ENCODE assay signal across 1 cellular context in genomic region chr7:831596-832291, GRCh38.
TF ChIP-seq lines count a peak whose summit lies in the region.

No MANE protein-coding gene starts in this region.

TF ChIP-seq in K562, 482 proteins besides CTCF, POLR2A, EP300 and RAD21 (continued from another document):
- TF ChIP-seq, protein P1, sequence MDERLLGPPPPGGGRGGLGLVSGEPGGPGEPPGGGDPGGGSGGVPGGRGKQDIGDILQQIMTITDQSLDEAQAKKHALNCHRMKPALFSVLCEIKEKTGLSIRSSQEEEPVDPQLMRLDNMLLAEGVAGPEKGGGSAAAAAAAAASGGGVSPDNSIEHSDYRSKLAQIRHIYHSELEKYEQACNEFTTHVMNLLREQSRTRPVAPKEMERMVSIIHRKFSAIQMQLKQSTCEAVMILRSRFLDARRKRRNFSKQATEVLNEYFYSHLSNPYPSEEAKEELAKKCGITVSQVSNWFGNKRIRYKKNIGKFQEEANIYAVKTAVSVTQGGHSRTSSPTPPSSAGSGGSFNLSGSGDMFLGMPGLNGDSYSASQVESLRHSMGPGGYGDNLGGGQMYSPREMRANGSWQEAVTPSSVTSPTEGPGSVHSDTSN (CRISPR knock-in tag; IDR thresholded peaks at IDR 0.05; ENCODE audit: low read depth), result peak; percentile 24; the same call in 1 of the 2 replicates
- TF ChIP-seq, protein P1 (tag; conservative IDR thresholded peaks at IDR 0.05; ENCODE audit: low read depth), result peak; percentile 96
- TF ChIP-seq MAFG (tag; conservative IDR thresholded peaks at IDR 0.05) (peak; percentile 56), NEUROD1 (IDR thresholded peaks at IDR 0.05; ENCODE audit: borderline replicate concordance, low read depth, low read length, partially characterized antibody) (peak; percentile 36), YY1 (IDR thresholded peaks at IDR 0.05; ENCODE audit: borderline replicate concordance in 1 of 3, control insufficient read depth in 1 of 3, extremely low read depth in 1 of 3, insufficient read depth in 3 of 3, insufficient read length in 1 of 3, insufficient replicate concordance in 2 of 3, low read depth in 1 of 3, low read length in 2 of 3) (no peak), DPF2 (IDR thresholded peaks at IDR 0.05) (peak; percentile 94), NBN (IDR thresholded peaks at IDR 0.05; ENCODE audit: low read depth) (0 out of 2 replicates have a peak, but pooled peaks have one; percentile 55), NFATC3 (IDR thresholded peaks at IDR 0.05) (peak; percentile 99), ADNP (tag; IDR thresholded peaks at IDR 0.05) (peak; percentile 71; the same call in 1 of the 2 replicates), ZNF785 (CRISPR knock-in tag; IDR thresholded peaks at IDR 0.05) (no peak), JUND (IDR thresholded peaks at IDR 0.05; ENCODE audit: borderline replicate concordance, low read depth, low read length) (peak; percentile 100), JUND (tag; IDR thresholded peaks at IDR 0.05; ENCODE audit: borderline replicate concordance, low read depth, low read length) (peak; percentile 100), JUN (IDR thresholded peaks at IDR 0.05; ENCODE audit: borderline replicate concordance, low read depth, low read length) (peak; percentile 96), JUN (CRISPR knock-in tag; IDR thresholded peaks at IDR 0.05; ENCODE audit: borderline replicate concordance) (no peak), ZNF695 (CRISPR knock-in tag; IDR thresholded peaks at IDR 0.05) (no peak), CEBPG (CRISPR knock-in tag; IDR thresholded peaks at IDR 0.05) (no peak; the same call in 1 of the 2 replicates), CEBPG (tag; conservative IDR thresholded peaks at IDR 0.05 in 1 of 2, IDR thresholded peaks at IDR 0.05 in 1 of 2) (peak in 1 of 2 experiments; percentile 62; a peak in 2 of 4 replicates), SAFB2 (IDR thresholded peaks at IDR 0.05; ENCODE audit: borderline replicate concordance, low read depth, low read length, severe bottlenecking) (no peak), KLF1 (tag; IDR thresholded peaks at IDR 0.05) (no peak), ATF1 (CRISPR knock-in tag; IDR thresholded peaks at IDR 0.05) (no peak), ATF1 (tag; IDR thresholded peaks at IDR 0.05) (0 out of 2 replicates have a peak, but pooled peaks have one; percentile 28), MEF2A (IDR thresholded peaks at IDR 0.05; ENCODE audit: control insufficient read depth, low read depth, low read length) (peak; percentile 97), GABPA (tag; conservative IDR thresholded peaks at IDR 0.05; ENCODE audit: low read depth) (no peak; the same call in 1 of the 2 replicates), CBFA2T3 (IDR thresholded peaks at IDR 0.05) (no peak), PHTF2 (CRISPR knock-in tag; IDR thresholded peaks at IDR 0.05) (no peak), GTF2E2 (tag; IDR thresholded peaks at IDR 0.05) (no peak), MYC (IDR thresholded peaks at IDR 0.05; ENCODE audit: low read depth, low read length) (0 out of 2 replicates have a peak, but pooled peaks have one; percentile 46), MYC (CRISPR knock-in tag; IDR thresholded peaks at IDR 0.05; ENCODE audit: borderline replicate concordance, low read depth) (no peak), DIDO1 (tag; IDR thresholded peaks at IDR 0.05; ENCODE audit: low read depth) (no peak), JUNB (CRISPR knock-in tag; conservative IDR thresholded peaks at IDR 0.05) (peak; percentile 93), TEAD4 (IDR thresholded peaks at IDR 0.05; ENCODE audit: low read length) (peak; percentile 51), TEAD4 (CRISPR knock-in tag; IDR thresholded peaks at IDR 0.05; ENCODE audit: borderline replicate concordance) (no peak), STAT5B (CRISPR knock-in tag; IDR thresholded peaks at IDR 0.05) (no peak), TBL1XR1 (IDR thresholded peaks at IDR 0.05; ENCODE audit: low read length in 2 of 2) (peak in 1 of 2 experiments; percentile 36; a peak in 1 of 4 replicates), NFE2 (IDR thresholded peaks at IDR 0.05; ENCODE audit: low read depth) (peak; percentile 54; the same call in 1 of the 2 replicates), ZNF175 (CRISPR knock-in tag; IDR thresholded peaks at IDR 0.05; ENCODE audit: low read depth) (peak; percentile 29; the same call in 1 of the 2 replicates), SMARCA4 (IDR thresholded peaks at IDR 0.05) (peak; percentile 96), MEIS2 (IDR thresholded peaks at IDR 0.05; ENCODE audit: partially characterized antibody) (peak; percentile 99), EP400 (IDR thresholded peaks at IDR 0.05) (peak; percentile 53; the same call in 1 of the 2 replicates), ZNF584 (CRISPR knock-in tag; IDR thresholded peaks at IDR 0.05; ENCODE audit: low read depth) (0 out of 2 replicates have a peak, but pooled peaks have one; percentile 46), MEF2D (tag; conservative IDR thresholded peaks at IDR 0.05; ENCODE audit: low read depth) (peak; percentile 97), NCOR1 (IDR thresholded peaks at IDR 0.05) (peak; percentile 46; the same call in 1 of the 2 replicates), L3MBTL2 (IDR thresholded peaks at IDR 0.05) (0 out of 2 replicates have a peak, but pooled peaks have one; percentile 40), ZNF274 (IDR thresholded peaks at IDR 0.05; ENCODE audit: borderline replicate concordance, low read depth, low read length) (no peak), LEF1 (IDR thresholded peaks at IDR 0.05) (peak; percentile 86), MXI1 (IDR thresholded peaks at IDR 0.05; ENCODE audit: low read depth, low read length) (no peak), FOSL1 (tag; conservative IDR thresholded peaks at IDR 0.05) (peak; percentile 99), BHLHE40 (IDR thresholded peaks at IDR 0.05; ENCODE audit: low read length) (peak; percentile 65; the same call in 1 of the 2 replicates), POLR2G (IDR thresholded peaks at IDR 0.05; ENCODE audit: low read depth, low read length) (no peak), HNRNPLL (IDR thresholded peaks at IDR 0.05; ENCODE audit: low read depth, low read length, poor library complexity, severe bottlenecking) (no peak), PHB2 (IDR thresholded peaks at IDR 0.05; ENCODE audit: low read depth) (no peak), SMARCC2 (IDR thresholded peaks at IDR 0.05; ENCODE audit: low read depth) (peak; percentile 93), NR1H2 (CRISPR knock-in tag; IDR thresholded peaks at IDR 0.05) (no peak), ZC3H11A (IDR thresholded peaks at IDR 0.05; ENCODE audit: low read depth, low read length) (no peak), MAFK (IDR thresholded peaks at IDR 0.05; ENCODE audit: low read length) (0 out of 2 replicates have a peak, but pooled peaks have one; percentile 6)
- TF ChIP-seq, protein P2, sequence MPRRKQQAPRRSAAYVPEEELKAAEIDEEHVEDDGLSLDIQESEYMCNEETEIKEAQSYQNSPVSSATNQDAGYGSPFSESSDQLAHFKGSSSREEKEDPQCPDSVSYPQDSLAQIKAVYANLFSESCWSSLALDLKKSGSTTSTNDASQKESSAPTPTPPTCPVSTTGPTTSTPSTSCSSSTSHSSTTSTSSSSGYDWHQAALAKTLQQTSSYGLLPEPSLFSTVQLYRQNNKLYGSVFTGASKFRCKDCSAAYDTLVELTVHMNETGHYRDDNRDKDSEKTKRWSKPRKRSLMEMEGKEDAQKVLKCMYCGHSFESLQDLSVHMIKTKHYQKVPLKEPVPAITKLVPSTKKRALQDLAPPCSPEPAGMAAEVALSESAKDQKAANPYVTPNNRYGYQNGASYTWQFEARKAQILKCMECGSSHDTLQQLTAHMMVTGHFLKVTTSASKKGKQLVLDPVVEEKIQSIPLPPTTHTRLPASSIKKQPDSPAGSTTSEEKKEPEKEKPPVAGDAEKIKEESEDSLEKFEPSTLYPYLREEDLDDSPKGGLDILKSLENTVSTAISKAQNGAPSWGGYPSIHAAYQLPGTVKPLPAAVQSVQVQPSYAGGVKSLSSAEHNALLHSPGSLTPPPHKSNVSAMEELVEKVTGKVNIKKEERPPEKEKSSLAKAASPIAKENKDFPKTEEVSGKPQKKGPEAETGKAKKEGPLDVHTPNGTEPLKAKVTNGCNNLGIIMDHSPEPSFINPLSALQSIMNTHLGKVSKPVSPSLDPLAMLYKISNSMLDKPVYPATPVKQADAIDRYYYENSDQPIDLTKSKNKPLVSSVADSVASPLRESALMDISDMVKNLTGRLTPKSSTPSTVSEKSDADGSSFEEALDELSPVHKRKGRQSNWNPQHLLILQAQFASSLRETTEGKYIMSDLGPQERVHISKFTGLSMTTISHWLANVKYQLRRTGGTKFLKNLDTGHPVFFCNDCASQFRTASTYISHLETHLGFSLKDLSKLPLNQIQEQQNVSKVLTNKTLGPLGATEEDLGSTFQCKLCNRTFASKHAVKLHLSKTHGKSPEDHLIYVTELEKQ (CRISPR knock-in tag; IDR thresholded peaks at IDR 0.05), result no peak
- TF ChIP-seq, protein P3, sequence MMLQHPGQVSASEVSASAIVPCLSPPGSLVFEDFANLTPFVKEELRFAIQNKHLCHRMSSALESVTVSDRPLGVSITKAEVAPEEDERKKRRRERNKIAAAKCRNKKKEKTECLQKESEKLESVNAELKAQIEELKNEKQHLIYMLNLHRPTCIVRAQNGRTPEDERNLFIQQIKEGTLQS (IDR thresholded peaks at IDR 0.05), result peak; percentile 99
- TF ChIP-seq, protein P3 (CRISPR knock-in tag; conservative IDR thresholded peaks at IDR 0.05), result peak; percentile 97
- TF ChIP-seq, protein P4, sequence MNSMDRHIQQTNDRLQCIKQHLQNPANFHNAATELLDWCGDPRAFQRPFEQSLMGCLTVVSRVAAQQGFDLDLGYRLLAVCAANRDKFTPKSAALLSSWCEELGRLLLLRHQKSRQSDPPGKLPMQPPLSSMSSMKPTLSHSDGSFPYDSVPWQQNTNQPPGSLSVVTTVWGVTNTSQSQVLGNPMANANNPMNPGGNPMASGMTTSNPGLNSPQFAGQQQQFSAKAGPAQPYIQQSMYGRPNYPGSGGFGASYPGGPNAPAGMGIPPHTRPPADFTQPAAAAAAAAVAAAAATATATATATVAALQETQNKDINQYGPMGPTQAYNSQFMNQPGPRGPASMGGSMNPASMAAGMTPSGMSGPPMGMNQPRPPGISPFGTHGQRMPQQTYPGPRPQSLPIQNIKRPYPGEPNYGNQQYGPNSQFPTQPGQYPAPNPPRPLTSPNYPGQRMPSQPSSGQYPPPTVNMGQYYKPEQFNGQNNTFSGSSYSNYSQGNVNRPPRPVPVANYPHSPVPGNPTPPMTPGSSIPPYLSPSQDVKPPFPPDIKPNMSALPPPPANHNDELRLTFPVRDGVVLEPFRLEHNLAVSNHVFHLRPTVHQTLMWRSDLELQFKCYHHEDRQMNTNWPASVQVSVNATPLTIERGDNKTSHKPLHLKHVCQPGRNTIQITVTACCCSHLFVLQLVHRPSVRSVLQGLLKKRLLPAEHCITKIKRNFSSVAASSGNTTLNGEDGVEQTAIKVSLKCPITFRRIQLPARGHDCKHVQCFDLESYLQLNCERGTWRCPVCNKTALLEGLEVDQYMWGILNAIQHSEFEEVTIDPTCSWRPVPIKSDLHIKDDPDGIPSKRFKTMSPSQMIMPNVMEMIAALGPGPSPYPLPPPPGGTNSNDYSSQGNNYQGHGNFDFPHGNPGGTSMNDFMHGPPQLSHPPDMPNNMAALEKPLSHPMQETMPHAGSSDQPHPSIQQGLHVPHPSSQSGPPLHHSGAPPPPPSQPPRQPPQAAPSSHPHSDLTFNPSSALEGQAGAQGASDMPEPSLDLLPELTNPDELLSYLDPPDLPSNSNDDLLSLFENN (IDR thresholded peaks at IDR 0.05; ENCODE audit: low read depth in 2 of 2, low read length in 2 of 2), result no peak
